In genomic region chr10:5628366-5628765, GRCh38 we compare ENCODE assay signal across 11 cellular contexts. TPM values are rescaled to one million over a fixed set of nuclear protein-coding genes. Genes with fewer than 3 reads are reported as not detected.
A peak's percentile ranks its signal among the peaks of the same experiment; 100 is the strongest.
DNase-seq lines count a peak whose midpoint lies in the region; ATAC-seq, FAIRE-seq and TF ChIP-seq lines count a peak whose summit lies in the region.
"Had no signal": no experiment of that assay in that cellular context is flagged by ENCODE, and none has a peak within 500 bp of the region (broad histone marks: within the 10 kb centered on the region; RNA-seq: fewer than 3 reads in every experiment).

No MANE protein-coding gene starts in this region.

- H3K9me3 ChIP-seq in lower lobe of right lung: no peaks in the 10 kb centered on the region
- H3K9me3 ChIP-seq in subcutaneous abdominal adipose tissue (ENCODE audit: control insufficient read depth in 5 of 5, low read length in 5 of 5): no peaks in the 10 kb centered on the region

- H3K27ac ChIP-seq in lower lobe of right lung (peak overlapping the region; percentile 36), subcutaneous abdominal adipose tissue (ENCODE audit: low read depth, low read length) (no peak overlapping the region)

- no peak for TF ChIP-seq CTCF in cardiac fibroblast (IDR thresholded peaks at IDR 0.05; ENCODE audit: low read depth, low read length)
- TF ChIP-seq CTCF in lower lobe of right lung (IDR thresholded peaks at IDR 0.05): no peak
- TF ChIP-seq CTCF in D721Med (IDR thresholded peaks at IDR 0.05; ENCODE audit: insufficient read depth, missing control alignments): no peak

- no peaks in the 10 kb centered on the region for H3K36me3 ChIP-seq in lower lobe of right lung
- H3K36me3 ChIP-seq in subcutaneous abdominal adipose tissue (ENCODE audit: control insufficient read depth in 5 of 5, insufficient read depth in 5 of 5, low read length in 5 of 5): no peaks in the 10 kb centered on the region

- peaks cover 16% of the 10 kb centered on the region for H3K4me1 ChIP-seq in lower lobe of right lung
- H3K4me1 ChIP-seq in subcutaneous abdominal adipose tissue (ENCODE audit: control insufficient read depth in 5 of 5, insufficient read depth in 5 of 5, low read length in 5 of 5): peaks cover under 1 to 21% (median 16%) of the 10 kb centered on the region in 5 donors

- no peak for ATAC-seq in lower lobe of right lung

- H3K27me3 ChIP-seq in lower lobe of right lung (ENCODE audit: low read depth): no peaks in the 10 kb centered on the region
- no peaks in the 10 kb centered on the region for H3K27me3 ChIP-seq in subcutaneous abdominal adipose tissue (ENCODE audit: control insufficient read depth in 5 of 5, insufficient read depth in 4 of 5, low read length in 5 of 5)

- FAIRE-seq in D721Med (lab: Jason Lieb, UNC): no peak

- intact Hi-C loops in lower lobe of right lung (cut with DNase I): loop anchor here (10.0 kb wide), 1 partner anchor 184 kb away; no protein-coding TSS in a partner anchor

- H3K4me3 ChIP-seq in cardiac fibroblast (replicated peaks in 1 of 2; ENCODE audit: low read depth in 2 of 2, low read length in 2 of 2) (peak overlapping the region; percentile 12 to 53), lower lobe of right lung (peak overlapping the region; percentile 17), subcutaneous abdominal adipose tissue (ENCODE audit: low read depth in 1 of 5, low read length in 5 of 5) (peak overlapping the region; percentile 40 to 72 (median 63))

- DNase-seq in DMS 273 (lab: John Stamatoyannopoulos, UW; ENCODE audit: unreplicated experiment): peak; percentile 21
- no peak for DNase-seq in DMS 273 treated with DMSO at 0.1 percent for 48 hours (lab: John Stamatoyannopoulos, UW)
- DNase-seq in cardiac fibroblast (ENCODE audit: low read depth in 2 of 2): peak; percentile 39 to 57
- no peak for DNase-seq in lower lobe of right lung
- no peak for DNase-seq in D721Med (ENCODE audit: insufficient read length, low spot score)
- no peak for DNase-seq in stimulated activated CD4-positive, alpha-beta T cell treated with anti-CD3 and anti-CD28 coated beads, Interleukin-12 subunit alpha, Interleukin-12 subunit beta, amount 100 ng/mL, for 4 hours
- no peak for DNase-seq in AML-193 (lab: John Stamatoyannopoulos, UW)
- DNase-seq: 8988T; activated CD8-positive, alpha-beta T cell treated with anti-CD3 and anti-CD28 coated beads, Interleukin-2, amount 10 ng/mL, durations not matched to agents 7 days and 5 days; NCI-H1417 had no signal

- H3K9ac ChIP-seq in subcutaneous abdominal adipose tissue (ENCODE audit: low read length in 5 of 5): peak overlapping the region in 2 of 5 donors; percentile 26 to 47

RNA-seq across cellular contexts. Expression of gene ASB13, which starts 38.0 kb away (rescaled TPM):
- total RNA-seq in lower lobe of right lung: 27.6 TPM

RNA-seq across cellular contexts. Expression of gene TASOR2, which starts 56.3 kb away (rescaled TPM):
- 48.9 TPM for total RNA-seq in lower lobe of right lung

Comparison
In these comparisons a context has a peak if more than half of its experiments do, and no peak if none do; other contexts are left out.
1. DNase-seq: peak in DMS 273 (single experiment) and cardiac fibroblast (2 of 2); none in DMS 273 treated with DMSO at 0.1 percent for 48 hours (single experiment), lower lobe of right lung (single experiment), D721Med (single experiment), stimulated activated CD4-positive, alpha-beta T cell treated with anti-CD3 and anti-CD28 coated beads, Interleukin-12 subunit alpha, Interleukin-12 subunit beta, amount 100 ng/mL, for 4 hours (single experiment) and AML-193 (0 of 2).
2. Peak in every context shown above with its lines, with median percentiles within 50 percentile points of each other: H3K4me3 ChIP-seq.